Comparison of ENCODE assay signal across 13 cellular contexts in the genomic region with DNA sequence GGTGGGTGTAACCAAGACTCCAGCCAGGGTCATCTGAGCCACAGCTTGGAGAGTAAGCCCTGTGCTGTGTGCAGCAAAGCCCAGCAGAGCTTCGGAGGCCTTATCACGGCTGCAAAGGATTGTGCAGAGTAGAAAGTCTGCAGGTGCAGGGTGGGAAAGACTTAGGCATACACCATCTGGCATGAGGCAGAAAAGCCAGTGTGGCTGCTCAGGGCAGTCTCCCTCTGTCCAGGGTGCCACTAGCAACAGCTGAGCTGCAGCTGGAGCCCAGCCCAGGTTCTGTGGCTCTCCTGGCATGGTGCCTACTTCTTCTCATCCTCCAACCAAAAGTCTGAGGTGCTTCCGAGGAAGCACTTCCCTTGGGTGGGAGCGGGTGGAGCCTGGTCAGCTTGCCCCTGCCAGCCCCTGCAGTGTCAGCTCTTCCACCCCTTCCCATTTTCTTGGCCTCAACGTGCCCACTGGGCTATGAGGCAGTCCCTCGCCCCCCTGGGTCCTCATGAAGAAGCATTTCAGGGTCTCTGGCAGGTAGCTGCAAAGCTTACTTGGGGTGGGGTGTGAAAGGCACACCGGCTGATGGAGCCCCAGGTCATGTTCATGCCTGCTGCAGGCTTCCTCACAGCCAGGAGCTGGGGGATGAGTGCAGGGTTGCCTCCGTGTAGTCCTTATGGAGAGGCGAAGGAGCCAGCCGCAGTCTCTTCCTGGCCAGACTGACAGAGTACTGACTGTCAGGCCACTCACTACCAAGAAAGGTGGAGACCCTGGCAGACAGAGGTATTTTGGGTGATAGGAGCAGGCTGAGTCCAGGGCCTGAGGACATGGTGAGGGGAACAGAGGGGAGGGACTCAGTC. TPM values are rescaled to one million over a fixed set of nuclear protein-coding genes. Genes with fewer than 3 reads are reported as not detected.
A peak's percentile ranks its signal among the peaks of the same experiment; 100 is the strongest.
DNase-seq lines count a peak whose midpoint lies in the region; ATAC-seq, FAIRE-seq and TF ChIP-seq lines count a peak whose summit lies in the region.
"Had no signal": no experiment of that assay in that cellular context is flagged by ENCODE, and none has a peak within 500 bp of the region (broad histone marks: within the 10 kb centered on the region; RNA-seq: fewer than 3 reads in every experiment).

No MANE protein-coding gene starts in this region.

- 71 to 75% methylated on average over 6 to 10 of the region's 10 CpGs for WGBS in tibial nerve, 2 donors

- H3K27ac ChIP-seq in kidney (ENCODE audit: low read depth in 2 of 2, low read length in 2 of 2) (no peak overlapping the region), tibial nerve (no peak overlapping the region)

- no peak for FAIRE-seq in kidney (lab: Jason Lieb, UNC)

- TF ChIP-seq CTCF in LNCaP clone FGC (IDR thresholded peaks at IDR 0.05; ENCODE audit: control insufficient read depth, extremely low read depth, insufficient read depth): no peak
- TF ChIP-seq CTCF in kidney (IDR thresholded peaks at IDR 0.05; ENCODE audit: borderline replicate concordance, extremely low read depth, insufficient read depth): no peak
- no peak for TF ChIP-seq CTCF in tibial nerve (IDR thresholded peaks at IDR 0.05)

- H3K36me3 ChIP-seq in kidney (ENCODE audit: control insufficient read depth in 1 of 2, insufficient read depth in 2 of 2, low read length in 2 of 2) (no peaks in the 10 kb centered on the region), tibial nerve (no peaks in the 10 kb centered on the region)

- ATAC-seq in HG03045 (IDR thresholded peaks at IDR 0.05; ENCODE audit: unreplicated experiment): no peak
- ATAC-seq: CD8-positive, alpha-beta T cell; Panc1 had no signal

- H3K4me1 ChIP-seq in kidney (ENCODE audit: control insufficient read depth in 1 of 2, insufficient read depth in 1 of 2, low read depth in 1 of 2, low read length in 2 of 2): no peaks in the 10 kb centered on the region
- peaks cover 0 to 13% (median 0%) of the 10 kb centered on the region in 4 donors for H3K4me1 ChIP-seq in tibial nerve

- intact Hi-C loops in kidney (cut with DNase I): no loop called here

- no peak for TF ChIP-seq EP300 in tibial nerve (IDR thresholded peaks at IDR 0.05)

- H3K4me3 ChIP-seq in LNCaP clone FGC (ENCODE audit: low read depth, low read length) (no peak overlapping the region), kidney (ENCODE audit: low read length in 2 of 2) (no peak overlapping the region), tibial nerve (no peak overlapping the region)

- H3K9me3 ChIP-seq in kidney (ENCODE audit: control insufficient read depth in 1 of 2, low read length in 2 of 2): no peaks in the 10 kb centered on the region
- no peaks in the 10 kb centered on the region for H3K9me3 ChIP-seq in tibial nerve

- TF ChIP-seq POLR2A in tibial nerve (IDR thresholded peaks at IDR 0.05): no peak

- peak; percentile 71 for DNase-seq in Daoy (ENCODE audit: low read depth)
- peak; percentile 36 for DNase-seq in LNCaP clone FGC (ENCODE audit: low read depth)
- DNase-seq in kidney: peak; percentile 39
- no peak for DNase-seq in stimulated activated naive CD4-positive, alpha-beta T cell treated with Interleukin-2 at 50 U/mL for 16 hours (lab: John Stamatoyannopoulos, UW)
- DNase-seq in NCI-H1436 treated with DMSO at 0.1 percent for 48 hours (lab: John Stamatoyannopoulos, UW): no peak
- no peak for DNase-seq in tibial nerve (ENCODE audit: low spot score in 2 of 2)
- DNase-seq: activated T-cell treated with anti-CD3 and anti-CD28 coated beads, Interleukin-2, amount 50 U/mL, for 24 hours; CD8-positive, alpha-beta T cell; erythroblast had no signal

- no peak overlapping the region for H3K9ac ChIP-seq in kidney (ENCODE audit: low read length in 2 of 2)

- H3K27me3 ChIP-seq in tibial nerve: peaks cover 0 to 40% of the 10 kb centered on the region in 2 donors

TF ChIP-seq in PFSK-1, 5 proteins besides CTCF, POLR2A, EP300 and RAD21:
- TF ChIP-seq FOXP2 (optimal IDR thresholded peaks at IDR 0.05; ENCODE audit: borderline replicate concordance, extremely low read depth, extremely low read length, insufficient read depth): no peak
- TF ChIP-seq REST (IDR thresholded peaks at IDR 0.05; ENCODE audit: insufficient read depth in 1 of 2, low read depth in 2 of 2, low read length in 2 of 2): peak; percentile 79 to 86

RNA-seq across cellular contexts. Expression of gene AMER3, which starts 4.8 kb away (rescaled TPM):
- not detected in 2 replicates for total RNA-seq in Daoy (2014; rRNA removed; shearing (Covaris generic))
- polyA plus RNA-seq in PFSK-1 (2012; ENCODE audit: insufficient read length, low read depth): not detected
- not detected for total RNA-seq in kidney
- polyA plus RNA-seq in kidney (ENCODE audit: insufficient read depth, low read depth, low replicate concordance): not detected
- total RNA-seq in tibial nerve: not detected
- total RNA-seq: CD8-positive, alpha-beta T cell had no signal

RNA-seq across cellular contexts. Expression of gene GPR148, which starts 31.3 kb away (rescaled TPM):
- total RNA-seq in Daoy (2014; rRNA removed; shearing (Covaris generic)): not detected in 2 replicates
- polyA plus RNA-seq in PFSK-1 (2012; ENCODE audit: insufficient read length, low read depth): not detected
- total RNA-seq in kidney (not detected), tibial nerve (not detected)
- polyA plus RNA-seq in kidney (ENCODE audit: insufficient read depth, low read depth, low replicate concordance): not detected
- total RNA-seq: CD8-positive, alpha-beta T cell; mucosa of gallbladder had no signal

Comparison
In these comparisons a context has a peak if more than half of its experiments do, and no peak if none do; other contexts are left out.
1. DNase-seq: peak in Daoy (single experiment), LNCaP clone FGC (single experiment) and kidney (single experiment); none in stimulated activated naive CD4-positive, alpha-beta T cell treated with Interleukin-2 at 50 U/mL for 16 hours (single experiment), NCI-H1436 treated with DMSO at 0.1 percent for 48 hours (single experiment) and tibial nerve (0 of 2).